Comparison of ENCODE assay signal across 17 cellular contexts in the genomic region with DNA sequence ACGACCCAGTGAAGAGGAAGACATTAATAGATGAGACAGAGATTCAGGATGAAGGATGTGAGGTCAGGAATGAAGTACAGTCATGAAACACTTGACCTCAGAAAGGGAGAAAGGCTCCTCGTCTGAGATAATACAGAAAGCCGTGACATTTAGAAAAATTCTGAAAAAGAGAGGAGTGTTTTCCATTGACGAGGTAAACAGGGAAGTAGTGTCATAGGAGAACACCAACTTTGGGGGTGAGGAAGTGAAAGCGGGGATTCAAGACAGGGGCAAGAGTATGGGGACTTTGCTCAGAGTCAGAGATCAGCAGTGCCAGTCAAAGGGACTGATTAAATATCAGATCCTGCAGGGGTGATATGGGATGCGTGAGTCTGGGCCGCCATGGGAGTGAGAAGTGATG.
"Had no signal": no experiment of that assay in that cellular context is flagged by ENCODE, and none has a peak within 500 bp of the region (broad histone marks: within the 10 kb centered on the region; RNA-seq: fewer than 3 reads in every experiment).

No MANE protein-coding gene starts in this region.

- DNase-seq: activated CD4-positive, alpha-beta T cell treated with anti-CD3 and anti-CD28 coated beads, Interleukin-2, amount 50 U/mL, for 48 hours; activated naive CD4-positive, alpha-beta T cell treated with Interleukin-2 at 50 U/mL for 16 hours; activated T-cell treated with anti-CD3 and anti-CD28 coated beads for 4 hours; cortex of kidney; effector CD8-positive, alpha-beta T cell; heart right ventricle; left lung; naive B cell; psoas muscle; right cardiac atrium; stimulated activated CD4-positive, alpha-beta T cell treated with anti-CD3 and anti-CD28 coated beads, Interleukin-2, amount 100 ng/mL, for 24 hours; stimulated activated naive CD8-positive, alpha-beta T cell treated with anti-CD3 and anti-CD28 coated beads, Interleukin-15, Interleukin-2, amounts not matched to agents 100 U/mL and 50 U/mL, for 24 hours; tibial artery; uterus had no signal

- H3K4me1 ChIP-seq: ascending aorta, gastroesophageal sphincter, tibial artery, uterus had no signal

- H3K27me3 Mint-ChIP-seq: naive B cell had no signal

- H3K27ac ChIP-seq: ascending aorta, gastroesophageal sphincter, heart right ventricle, left lung, psoas muscle, tibial artery, uterus had no signal

- H3K36me3 ChIP-seq: ascending aorta, gastroesophageal sphincter, uterus had no signal

- ATAC-seq: esophagus mucosa; gastroesophageal sphincter; left lung; psoas muscle; right cardiac atrium; stimulated activated naive CD8-positive, alpha-beta T cell treated with anti-CD3 and anti-CD28 coated beads, Interleukin-15, Interleukin-2, amounts not matched to agents 100 U/mL and 50 U/mL, for 24 hours had no signal

- H3K4me3 ChIP-seq: ascending aorta, gastroesophageal sphincter, heart right ventricle, left lung, psoas muscle, tibial artery, uterus had no signal

- H3K27me3 ChIP-seq: ascending aorta, gastroesophageal sphincter, heart right ventricle, left lung, tibial artery, uterus had no signal

- H3K4me3 Mint-ChIP-seq: naive B cell had no signal
